ENCODE assay signal across 1 cellular context in genomic region chr7:80039255-80039884, GRCh38.
TF ChIP-seq lines count a peak whose summit lies in the region.

No MANE protein-coding gene starts in this region.

TF ChIP-seq in WTC11, 78 proteins besides CTCF, POLR2A, EP300 and RAD21 (continued from another document):
- TF ChIP-seq, protein P1, sequence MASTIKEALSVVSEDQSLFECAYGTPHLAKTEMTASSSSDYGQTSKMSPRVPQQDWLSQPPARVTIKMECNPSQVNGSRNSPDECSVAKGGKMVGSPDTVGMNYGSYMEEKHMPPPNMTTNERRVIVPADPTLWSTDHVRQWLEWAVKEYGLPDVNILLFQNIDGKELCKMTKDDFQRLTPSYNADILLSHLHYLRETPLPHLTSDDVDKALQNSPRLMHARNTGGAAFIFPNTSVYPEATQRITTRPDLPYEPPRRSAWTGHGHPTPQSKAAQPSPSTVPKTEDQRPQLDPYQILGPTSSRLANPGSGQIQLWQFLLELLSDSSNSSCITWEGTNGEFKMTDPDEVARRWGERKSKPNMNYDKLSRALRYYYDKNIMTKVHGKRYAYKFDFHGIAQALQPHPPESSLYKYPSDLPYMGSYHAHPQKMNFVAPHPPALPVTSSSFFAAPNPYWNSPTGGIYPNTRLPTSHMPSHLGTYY (CRISPR knock-in tag; IDR thresholded peaks at IDR 0.05): no peak
- TF ChIP-seq MAX (CRISPR knock-in tag; IDR thresholded peaks at IDR 0.05) (no peak), ZNF219 (CRISPR knock-in tag; IDR thresholded peaks at IDR 0.05; ENCODE audit: borderline replicate concordance) (no peak), NR1H2 (CRISPR knock-in tag; IDR thresholded peaks at IDR 0.05) (no peak), HMGXB4 (CRISPR knock-in tag; IDR thresholded peaks at IDR 0.05) (no peak)
TF ChIP-seq in WTC11: peak in this region for 0.
